ENCODE assay signal across 1 cellular context in the genomic region with DNA sequence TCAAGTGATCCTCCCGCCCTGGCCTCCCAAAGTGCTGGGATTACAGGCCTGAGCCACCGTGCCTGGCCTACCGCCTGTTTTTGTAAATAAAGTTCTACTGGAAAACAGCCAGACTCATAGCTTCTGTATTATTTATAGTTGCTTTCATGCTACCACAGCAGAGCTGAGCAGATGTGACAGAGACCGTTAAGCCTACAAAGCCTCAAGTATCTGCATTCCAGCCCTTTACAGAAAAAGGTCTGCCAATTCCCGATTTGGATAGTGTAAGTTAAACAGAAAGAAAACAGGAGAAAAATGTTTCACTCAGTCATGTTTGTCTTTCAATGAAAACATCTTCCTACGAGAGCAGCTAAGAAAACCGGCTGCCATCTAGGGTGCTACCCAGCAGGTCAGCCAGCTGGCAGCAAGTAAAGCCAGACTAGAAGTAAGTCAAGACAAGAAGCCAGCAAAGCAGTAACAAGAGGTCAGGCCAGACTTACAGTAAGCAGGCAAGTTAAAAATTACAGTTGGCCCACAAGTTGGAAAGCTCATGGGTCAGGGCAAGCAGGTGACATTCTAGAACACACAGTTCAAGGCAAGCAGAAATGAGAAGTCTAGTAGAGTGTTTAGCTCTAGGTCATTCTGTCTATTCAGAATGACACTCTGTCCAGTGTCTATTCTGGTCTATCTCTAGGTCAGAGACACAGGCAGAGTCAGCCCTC.
TF ChIP-seq lines count a peak whose summit lies in the region.

No MANE protein-coding gene starts in this region.

TF ChIP-seq in IMR-90, 13 proteins besides CTCF, POLR2A, EP300 and RAD21:
- TF ChIP-seq FOS (IDR thresholded peaks at IDR 0.05; ENCODE audit: low read depth, low read length), result no peak
- TF ChIP-seq NFE2L2 (IDR thresholded peaks at IDR 0.05; ENCODE audit: low read depth, low read length), result no peak
- no peak for TF ChIP-seq BHLHE40 (IDR thresholded peaks at IDR 0.05; ENCODE audit: low read depth, low read length)
- TF ChIP-seq CEBPB (IDR thresholded peaks at IDR 0.05; ENCODE audit: low read depth, low read length), result no peak
- TF ChIP-seq, protein P1, sequence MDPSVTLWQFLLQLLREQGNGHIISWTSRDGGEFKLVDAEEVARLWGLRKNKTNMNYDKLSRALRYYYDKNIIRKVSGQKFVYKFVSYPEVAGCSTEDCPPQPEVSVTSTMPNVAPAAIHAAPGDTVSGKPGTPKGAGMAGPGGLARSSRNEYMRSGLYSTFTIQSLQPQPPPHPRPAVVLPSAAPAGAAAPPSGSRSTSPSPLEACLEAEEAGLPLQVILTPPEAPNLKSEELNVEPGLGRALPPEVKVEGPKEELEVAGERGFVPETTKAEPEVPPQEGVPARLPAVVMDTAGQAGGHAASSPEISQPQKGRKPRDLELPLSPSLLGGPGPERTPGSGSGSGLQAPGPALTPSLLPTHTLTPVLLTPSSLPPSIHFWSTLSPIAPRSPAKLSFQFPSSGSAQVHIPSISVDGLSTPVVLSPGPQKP (IDR thresholded peaks at IDR 0.05; ENCODE audit: borderline replicate concordance, low read depth, low read length), result no peak
- no peak for TF ChIP-seq MAZ (IDR thresholded peaks at IDR 0.05; ENCODE audit: borderline replicate concordance, low read depth, low read length)
- no peak for TF ChIP-seq MXI1 (IDR thresholded peaks at IDR 0.05; ENCODE audit: borderline replicate concordance, low read depth, low read length)
- TF ChIP-seq CHD1 (IDR thresholded peaks at IDR 0.05; ENCODE audit: low read depth, low read length), result no peak
- no peak for TF ChIP-seq SMC3 (IDR thresholded peaks at IDR 0.05; ENCODE audit: low read depth, low read length)
- TF ChIP-seq, protein P2, sequence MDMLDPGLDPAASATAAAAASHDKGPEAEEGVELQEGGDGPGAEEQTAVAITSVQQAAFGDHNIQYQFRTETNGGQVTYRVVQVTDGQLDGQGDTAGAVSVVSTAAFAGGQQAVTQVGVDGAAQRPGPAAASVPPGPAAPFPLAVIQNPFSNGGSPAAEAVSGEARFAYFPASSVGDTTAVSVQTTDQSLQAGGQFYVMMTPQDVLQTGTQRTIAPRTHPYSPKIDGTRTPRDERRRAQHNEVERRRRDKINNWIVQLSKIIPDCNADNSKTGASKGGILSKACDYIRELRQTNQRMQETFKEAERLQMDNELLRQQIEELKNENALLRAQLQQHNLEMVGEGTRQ (IDR thresholded peaks at IDR 0.05; ENCODE audit: low read depth, low read length), result no peak
- TF ChIP-seq MAFK (IDR thresholded peaks at IDR 0.05; ENCODE audit: low read depth, low read length), result no peak
- no peak for TF ChIP-seq RCOR1 (IDR thresholded peaks at IDR 0.05; ENCODE audit: insufficient replicate concordance, low read length)
